In genomic region chr18:10131783-10132381, GRCh38 we compare ENCODE assay signal across 8 cellular contexts.
DNase-seq lines count a peak whose midpoint lies in the region; ATAC-seq and TF ChIP-seq lines count a peak whose summit lies in the region.

No MANE protein-coding gene starts in this region.

- no peaks in the 10 kb centered on the region for H3K9me3 Mint-ChIP-seq in stimulated activated effector memory CD8-positive, alpha-beta T cell treated with anti-CD3 and anti-CD28 coated beads, Interleukin-12 subunit alpha, Interleukin-12 subunit beta, amount 100 ng/mL, for 72 hours

- no peak overlapping the region for H2BK15ac ChIP-seq in IMR-90 (ENCODE audit: low read depth, low read length)

- no peak overlapping the region for H4K5ac ChIP-seq in IMR-90 (ENCODE audit: low read depth, low read length)

- no peak overlapping the region for H2AK5ac ChIP-seq in IMR-90 (ENCODE audit: low read depth, low read length)

- H4K91ac ChIP-seq in IMR-90 (ENCODE audit: insufficient read depth, low read depth, low read length), result no peak overlapping the region

- TF ChIP-seq CTCF in IMR-90 (conservative IDR thresholded peaks at IDR 0.05; ENCODE audit: low read depth, low read length), result no peak
- TF ChIP-seq CTCF in breast epithelium (IDR thresholded peaks at IDR 0.05), result no peak
- no peak for TF ChIP-seq CTCF in spleen (IDR thresholded peaks at IDR 0.05 in 8 of 11, conservative IDR thresholded peaks at IDR 0.05 in 3 of 11)

- no peaks in the 10 kb centered on the region for H3K9me1 ChIP-seq in IMR-90 (ENCODE audit: insufficient read depth, low read length)

- H2BK120ac ChIP-seq in IMR-90 (ENCODE audit: low read depth, low read length), result no peak overlapping the region

- H3K18ac ChIP-seq in IMR-90 (ENCODE audit: low read depth, low read length), result no peak overlapping the region

- CTCF ChIA-PET in IMR-90 (lab: Yijun Ruan, JAX), result interaction anchor here (0.7 kb wide), 1 partner anchor 160 kb away, joined by 3 read pairs; no protein-coding TSS in a partner anchor

- H2AK9ac ChIP-seq in IMR-90 (replicated peaks; ENCODE audit: low read depth, low read length, poor library complexity), result no peak overlapping the region

- no peaks in the 10 kb centered on the region for H3K9me3 ChIP-seq in IMR-90 (ENCODE audit: control insufficient read depth, insufficient read depth, low read length)
- H3K9me3 ChIP-seq in breast epithelium, result no peaks in the 10 kb centered on the region
- H3K9me3 ChIP-seq in spleen, result no peaks in the 10 kb centered on the region

- no peaks in the 10 kb centered on the region for H3K4me1 Mint-ChIP-seq in stimulated activated effector memory CD8-positive, alpha-beta T cell treated with anti-CD3 and anti-CD28 coated beads, Interleukin-12 subunit alpha, Interleukin-12 subunit beta, amount 100 ng/mL, for 72 hours

- H3K9ac ChIP-seq in IMR-90 (ENCODE audit: low read depth, low read length), result no peak overlapping the region

- H3K14ac ChIP-seq in IMR-90 (replicated peaks; ENCODE audit: low read depth, low read length), result no peak overlapping the region

- peak overlapping the region; percentile 2 for H2AFZ ChIP-seq in IMR-90 (replicated peaks; ENCODE audit: low read length, poor library complexity)

- H3K36me3 ChIP-seq in IMR-90 (ENCODE audit: control insufficient read depth, insufficient read depth, low read length) (no peaks in the 10 kb centered on the region), breast epithelium (no peaks in the 10 kb centered on the region), spleen (no peaks in the 10 kb centered on the region)

- H3K4me2 ChIP-seq in IMR-90 (ENCODE audit: low read depth, low read length), result no peak overlapping the region

- no peak overlapping the region for H3K4me3 Mint-ChIP-seq in stimulated activated effector memory CD8-positive, alpha-beta T cell treated with anti-CD3 and anti-CD28 coated beads, Interleukin-12 subunit alpha, Interleukin-12 subunit beta, amount 100 ng/mL, for 72 hours

- no peak overlapping the region for H2BK20ac ChIP-seq in IMR-90 (ENCODE audit: low read depth, low read length)

- no peak overlapping the region for H3K27ac Mint-ChIP-seq in stimulated activated effector memory CD8-positive, alpha-beta T cell treated with anti-CD3 and anti-CD28 coated beads, Interleukin-12 subunit alpha, Interleukin-12 subunit beta, amount 100 ng/mL, for 72 hours

- TF ChIP-seq POLR2A in IMR-90 (IDR thresholded peaks at IDR 0.05; ENCODE audit: low read depth, low read length) (no peak), breast epithelium (IDR thresholded peaks at IDR 0.05) (no peak), spleen (IDR thresholded peaks at IDR 0.05) (no peak)

- ATAC-seq in IMR-90 (ENCODE audit: low read depth) (peak; percentile 27), GM21825 (IDR thresholded peaks at IDR 0.05; ENCODE audit: unreplicated experiment) (no peak)
- ATAC-seq in stimulated activated effector memory CD8-positive, alpha-beta T cell treated with anti-CD3 and anti-CD28 coated beads, Interleukin-12 subunit alpha, Interleukin-12 subunit beta, amount 100 ng/mL, for 72 hours, result no peak

- no peak for DNase-seq in IMR-90
- DNase-seq in breast epithelium (ENCODE audit: low spot score in 2 of 2), result no peak
- peak; percentile 94 for DNase-seq in left kidney (ENCODE audit: low read depth, low spot score)
- no peak for DNase-seq in spleen
- no peak for DNase-seq in NOMO-1 treated with dmso at 0.1 percent for 144 hours (lab: John Stamatoyannopoulos, UW; ENCODE audit: unreplicated experiment)
- DNase-seq in COLO829 (ENCODE audit: low spot score), result no peak
- no peak for DNase-seq in stimulated activated effector memory CD8-positive, alpha-beta T cell treated with anti-CD3 and anti-CD28 coated beads, Interleukin-12 subunit alpha, Interleukin-12 subunit beta, amount 100 ng/mL, for 72 hours (ENCODE audit: low spot score in 2 of 2)

- H3K23ac ChIP-seq in IMR-90 (ENCODE audit: low read depth, low read length), result no peak overlapping the region

- in situ Hi-C loops in IMR-90 (cut with MboI; ENCODE audit: low sequenced_read_pairs), result no loop called here

- POLR2A ChIA-PET in IMR-90 (lab: Charles Lee; ENCODE audit: unreplicated experiment), result interaction anchor here (0.6 kb wide), 1 partner anchor 82 kb away, joined by 3 read pairs; no protein-coding TSS in a partner anchor

- H2BK5ac ChIP-seq in IMR-90 (ENCODE audit: low read depth, low read length, poor library complexity, severe bottlenecking), result no peak overlapping the region

- no peak overlapping the region for H3K56ac ChIP-seq in IMR-90 (ENCODE audit: extremely low read depth, insufficient read depth, low read length)

- H3K79me1 ChIP-seq in IMR-90 (ENCODE audit: low read depth in 1 of 2, low read length in 2 of 2), result no peaks in the 10 kb centered on the region

- no peaks in the 10 kb centered on the region for H4K20me1 ChIP-seq in IMR-90 (ENCODE audit: insufficient read depth, low read length)

- BruUV-seq in IMR-90 (replicated peaks; lab: Mats Ljungman, UMichigan), result no TSS peak

- H4K8ac ChIP-seq in IMR-90 (ENCODE audit: low read depth in 2 of 2, low read length in 2 of 2), result no peak overlapping the region

- H3K27ac ChIP-seq in IMR-90 (ENCODE audit: insufficient read depth, low read length), result no peak overlapping the region
- peak overlapping the region in 1 of 2 donors; percentile 67 for H3K27ac ChIP-seq in breast epithelium
- no peak overlapping the region for H3K27ac ChIP-seq in spleen

- intact Hi-C loops in IMR-90 (cut with micrococcal nuclease) (no loop called here), breast epithelium (cut with DNase I; ENCODE audit: low total_unique reads) (no loop called here), spleen (cut with DNase I; ENCODE audit: low total_unique reads) (no loop called here)

- 14% methylated on average over 12 of the region's 41 CpGs; no CpG with 5 or more reads in 1 of the 2 experiments for WGBS in IMR-90 (ENCODE audit: extremely low coverage in 2 of 2, insufficient read length in 1 of 2), 2 experiments
- 5 to 9% (median 6%) methylated on average over 29 to 41 of the region's 41 CpGs for WGBS in spleen, 5 donors

- H3K4me1 ChIP-seq in IMR-90 (ENCODE audit: control insufficient read depth, insufficient read depth, low read length) (no peaks in the 10 kb centered on the region), breast epithelium (no peaks in the 10 kb centered on the region), spleen (peaks cover 0 to 20% (median 11%) of the 10 kb centered on the region in 6 donors)

- H3K4ac ChIP-seq in IMR-90 (ENCODE audit: low read depth, low read length), result no peak overlapping the region

- dilution Hi-C loops in IMR-90 (cut with HindIII; ENCODE audit: low sequenced_read_pairs, unreplicated experiment), result no loop called here

- H3K27me3 ChIP-seq in IMR-90 (ENCODE audit: control insufficient read depth, insufficient read depth, low read length) (peaks cover 15% of the 10 kb centered on the region), breast epithelium (no peaks in the 10 kb centered on the region), spleen (replicated peaks in 1 of 7) (peaks cover 0 to 22% (median 9%) of the 10 kb centered on the region in 7 donors)

- no peaks in the 10 kb centered on the region for H3K36me3 Mint-ChIP-seq in stimulated activated effector memory CD8-positive, alpha-beta T cell treated with anti-CD3 and anti-CD28 coated beads, Interleukin-12 subunit alpha, Interleukin-12 subunit beta, amount 100 ng/mL, for 72 hours

- H3K4me3 ChIP-seq in IMR-90 (ENCODE audit: insufficient read depth, low read depth, low read length) (no peak overlapping the region), breast epithelium (peak overlapping the region; percentile 12 to 63 (median 51)), spleen (peak overlapping the region in 6 of 8 donors; percentile 4 to 58 (median 15))

- TF ChIP-seq RAD21 in IMR-90 (IDR thresholded peaks at IDR 0.05; ENCODE audit: low read length), result no peak

TF ChIP-seq in IMR-90, 13 proteins besides CTCF, POLR2A, EP300 and RAD21:
- TF ChIP-seq USF2 (IDR thresholded peaks at IDR 0.05; ENCODE audit: low read depth, low read length) (no peak), BHLHE40 (IDR thresholded peaks at IDR 0.05; ENCODE audit: low read depth, low read length) (no peak), RFX5 (IDR thresholded peaks at IDR 0.05; ENCODE audit: low read depth, low read length) (no peak)
TF ChIP-seq in IMR-90: peak in this region for 0.
